In genomic region chr5:43301653-43302091, GRCh38 we compare ENCODE assay signal across 24 cellular contexts. TPM values are rescaled to one million over a fixed set of nuclear protein-coding genes. Genes with fewer than 3 reads are reported as not detected.
DNase-seq lines count a peak whose midpoint lies in the region; ATAC-seq and TF ChIP-seq lines count a peak whose summit lies in the region.
"Had no signal": no experiment of that assay in that cellular context is flagged by ENCODE, and none has a peak within 500 bp of the region (broad histone marks: within the 10 kb centered on the region; RNA-seq: fewer than 3 reads in every experiment).

No MANE protein-coding gene starts in this region.

- H3K27ac ChIP-seq in HEK293 (ENCODE audit: extremely low read depth, low read depth, low read length): no peak overlapping the region
- H3K27ac ChIP-seq: body of pancreas, esophagus muscularis mucosa, heart left ventricle, RWPE1, spleen had no signal

- H3K4me3 ChIP-seq in HEK293 (ENCODE audit: low read depth, low read length) (no peak overlapping the region), mucosa of descending colon (no peak overlapping the region)
- H3K4me3 ChIP-seq: BLaER1 treated with 17β-estradiol and CSF1 and Interleukin-3, amounts not matched to agents 10 nM and 100 nM; body of pancreas; esophagus muscularis mucosa; heart left ventricle; spleen had no signal

- CTCF ChIA-PET in HEK293 (lab: Yijun Ruan, JAX): interaction anchor here (0.6 to 3.5 kb wide), 4 partner anchors 82 to 183 kb away, joined by 3 to 21 read pairs (median 5); partner anchors contain the start of gene TMEM267

- intact Hi-C loops in mucosa of descending colon (cut with DNase I, micrococcal nuclease) (no loop called here), head of caudate nucleus (cut with DNase I) (no loop called here)

- POLR2A ChIA-PET in HEK293 (lab: Yijun Ruan, JAX): interaction anchor here (3.3 kb wide), 1 partner anchor 12 kb away, joined by 16 read pairs; the partner anchor contains the start of gene HMGCS1

- H3K9me3 ChIP-seq in HEK293 (ENCODE audit: control insufficient read depth, insufficient read depth, low read depth, low read length): no peaks in the 10 kb centered on the region
- H3K9me3 ChIP-seq in mucosa of descending colon: no peaks in the 10 kb centered on the region
- H3K9me3 ChIP-seq: BLaER1 treated with 17β-estradiol and CSF1 and Interleukin-3, amounts not matched to agents 10 nM and 100 nM; body of pancreas; esophagus muscularis mucosa; heart left ventricle; spleen had no signal

- peaks cover 93% of the 10 kb centered on the region for H3K4me1 Mint-ChIP-seq in brain

- no peaks in the 10 kb centered on the region for H3K27me3 Mint-ChIP-seq in brain
- H3K27me3 Mint-ChIP-seq: activated naive CD8-positive, alpha-beta T cell; stimulated activated memory B cell treated with anti-CD40 and anti-IgM and Interleukin-4, amounts not matched to agents 10 μg/mL and 1 μg/mL and 100 μg/mL, for 72 hours; T-cell had no signal

- H3K9me3 Mint-ChIP-seq in brain: no peaks in the 10 kb centered on the region
- H3K9me3 Mint-ChIP-seq: stimulated activated memory B cell treated with anti-CD40 and anti-IgM and Interleukin-4, amounts not matched to agents 10 μg/mL and 1 μg/mL and 100 μg/mL, for 72 hours; T-cell had no signal

- H3K4me1 ChIP-seq in HEK293 (ENCODE audit: control insufficient read depth, insufficient read depth, low read length): peaks cover 8% of the 10 kb centered on the region; the same call in 1 of the 2 replicates
- H3K4me1 ChIP-seq in mucosa of descending colon (ENCODE audit: low read depth): no peaks in the 10 kb centered on the region

- peak overlapping the region in 4 of 5 experiments; percentile 0 to 66 (median 36) for H3K4me3 Mint-ChIP-seq in brain
- H3K4me3 Mint-ChIP-seq: activated naive CD8-positive, alpha-beta T cell; stimulated activated memory B cell treated with anti-CD40 and anti-IgM and Interleukin-4, amounts not matched to agents 10 μg/mL and 1 μg/mL and 100 μg/mL, for 72 hours; T-cell had no signal

- peaks cover 74% of the 10 kb centered on the region for H3K36me3 Mint-ChIP-seq in brain

- TF ChIP-seq CTCF in HEK293 (tag by site-specific recombination; IDR thresholded peaks at IDR 0.05) (no peak), brain (conservative IDR thresholded peaks at IDR 0.05) (no peak), mucosa of descending colon (IDR thresholded peaks at IDR 0.05) (no peak)

- DNase-seq in NCI-H345 (lab: John Stamatoyannopoulos, UW): peak; percentile 43
- DNase-seq in NCI-H345 treated with DMSO at 0.1 percent for 48 hours (lab: John Stamatoyannopoulos, UW; ENCODE audit: unreplicated experiment): no peak
- DNase-seq in mucosa of descending colon: no peak
- DNase-seq in NK-92 (lab: John Stamatoyannopoulos, UW; ENCODE audit: unreplicated experiment): no peak
- DNase-seq in GF-D8 (lab: John Stamatoyannopoulos, UW): no peak
- no peak for DNase-seq in head of caudate nucleus
- DNase-seq: activated CD8-positive, alpha-beta memory T cell treated with anti-CD3 and anti-CD28 coated beads, Interleukin-2, amount 50 U/mL, for 48 hours; body of pancreas; dermis blood vessel endothelial cell; DMS 273 treated with DMSO at 0.1 percent for 48 hours; heart left ventricle; kidney glomerular epithelial cell; NCI-H2107; NK-92 treated with Interleukin-12 subunit alpha and Interleukin-12 subunit beta, amount 100 ng/mL, for 24 hours; posterior cingulate gyrus; spleen; T-cell had no signal

- peak; percentile 12 for ATAC-seq in mucosa of descending colon
- ATAC-seq: body of pancreas; heart left ventricle; stimulated activated memory B cell treated with anti-CD40 and anti-IgM and Interleukin-4, amounts not matched to agents 10 μg/mL and 1 μg/mL and 100 μg/mL, for 72 hours; T-cell had no signal

- H3K36me3 ChIP-seq in HEK293 (ENCODE audit: control insufficient read depth in 2 of 2, insufficient read depth in 1 of 2, low read length in 2 of 2) (peaks cover 18 to 63% of the 10 kb centered on the region in 2 experiments), mucosa of descending colon (ENCODE audit: low read depth) (no peaks in the 10 kb centered on the region)

- H3K27ac Mint-ChIP-seq in brain: peak overlapping the region in 2 of 5 experiments; percentile 2 to 60
- H3K27ac Mint-ChIP-seq: stimulated activated memory B cell treated with anti-CD40 and anti-IgM and Interleukin-4, amounts not matched to agents 10 μg/mL and 1 μg/mL and 100 μg/mL, for 72 hours; T-cell had no signal

TF ChIP-seq in HEK293, 187 proteins besides CTCF, POLR2A, EP300 and RAD21:
- TF ChIP-seq FEZF1 (tag by site-specific recombination; IDR thresholded peaks at IDR 0.05): peak; percentile 95
- TF ChIP-seq ZNF202 (tag by site-specific recombination; IDR thresholded peaks at IDR 0.05; ENCODE audit: borderline replicate concordance): no peak
- no peak for TF ChIP-seq ZSCAN16 (tag by site-specific recombination; IDR thresholded peaks at IDR 0.05)
- no peak for TF ChIP-seq KLF1 (tag by site-specific recombination; IDR thresholded peaks at IDR 0.05)
- TF ChIP-seq ZNF146 (tag by site-specific recombination; IDR thresholded peaks at IDR 0.05): no peak

RNA-seq across cellular contexts. Expression of gene HMGCS1, which starts 11.5 kb away (rescaled TPM):
- 35.3 TPM for polyA plus RNA-seq in brain (ENCODE audit: insufficient read depth, low read depth, low replicate concordance)
- 100 to 1,000 TPM in 2 of 3 donors, 10 to 100 TPM in 1; 69.6 to 176 (median 151) TPM for total RNA-seq in mucosa of descending colon
